ENCODE assay signal across 8 cellular contexts in genomic region chr6:144150673-144151009, GRCh38. TPM values are rescaled to one million over a fixed set of nuclear protein-coding genes. Genes with fewer than 3 reads are reported as not detected.
DNase-seq lines count a peak whose midpoint lies in the region; ATAC-seq, FAIRE-seq and TF ChIP-seq lines count a peak whose summit lies in the region.

No MANE protein-coding gene starts in this region.

- peak; percentile 57 for ATAC-seq in HepG2

- peaks cover 34% of the 10 kb centered on the region for H3K4me1 ChIP-seq in CD4-positive, alpha-beta memory T cell (ENCODE audit: insufficient read depth, low read length)
- H3K4me1 ChIP-seq in HepG2 (ENCODE audit: insufficient read depth, low read length), result peaks cover 9% of the 10 kb centered on the region

- no TSS peak for BruUV-seq in HepG2 (replicated peaks; lab: Mats Ljungman, UMichigan)

- peak overlapping the region; percentile 85 for H3K4me2 ChIP-seq in HepG2 (ENCODE audit: low read depth, low read length)

- intact Hi-C loops in CD4-positive, alpha-beta memory T cell (cut with micrococcal nuclease), result loop anchor here (1.0 to 2.0 kb wide), 6 partner anchors 46 to 332 kb away; partner anchors contain the start of gene SF3B5
- intact Hi-C loops in HepG2 (cut with micrococcal nuclease; ENCODE audit: unreplicated experiment), result loop anchor here (2.0 kb wide), 1 partner anchor 66 kb away; no protein-coding TSS in a partner anchor

- in situ Hi-C loops in HepG2 (cut with HindIII; ENCODE audit: extremely low pct_ligation_motif_present, low pct_unique_long_range_greater_than_20kb), result no loop called here

- no peak for TF ChIP-seq RAD21 in HepG2 (CRISPR knock-in tag; IDR thresholded peaks at IDR 0.05)

- H3K27me3 Mint-ChIP-seq in CD4-positive, alpha-beta memory T cell, result no peaks in the 10 kb centered on the region
- peaks cover 16% of the 10 kb centered on the region for H3K27me3 Mint-ChIP-seq in HFFc6 (ENCODE audit: insufficient read depth)
- H3K27me3 Mint-ChIP-seq in brain, result peaks cover 77% of the 10 kb centered on the region

- no peaks in the 10 kb centered on the region for H3K79me2 ChIP-seq in HepG2 (ENCODE audit: insufficient read depth, low read length)

- FAIRE-seq in HepG2 (lab: Jason Lieb, UNC), result no peak

- no peaks in the 10 kb centered on the region for H3K9me3 Mint-ChIP-seq in CD4-positive, alpha-beta memory T cell
- H3K9me3 Mint-ChIP-seq in HFFc6 (no peaks in the 10 kb centered on the region), brain (peaks cover 0 to 4% (median 3%) of the 10 kb centered on the region in 5 experiments)

- peak overlapping the region; percentile 85 to 98 (median 96) for H3K27ac Mint-ChIP-seq in CD4-positive, alpha-beta memory T cell
- H3K27ac Mint-ChIP-seq in HFFc6, result no peak overlapping the region
- no peak overlapping the region for H3K27ac Mint-ChIP-seq in brain

- H3K27ac ChIP-seq in CD4-positive, alpha-beta memory T cell (ENCODE audit: low read depth, low read length), result peak overlapping the region; percentile 80
- H3K27ac ChIP-seq in SK-N-MC (no peak overlapping the region), HepG2 (ENCODE audit: extremely low read length, insufficient read depth, low read length) (no peak overlapping the region)

- H4K20me1 ChIP-seq in HepG2 (ENCODE audit: insufficient read depth, low read length), result no peaks in the 10 kb centered on the region

- peak overlapping the region; percentile 95 to 97 (median 96) for H3K4me3 Mint-ChIP-seq in CD4-positive, alpha-beta memory T cell
- H3K4me3 Mint-ChIP-seq in HFFc6 (peak overlapping the region; percentile 85), brain (peak overlapping the region; percentile 86 to 89 (median 86))

- peak; percentile 67 for TF ChIP-seq CTCF in HFFc6 (IDR thresholded peaks at IDR 0.05)
- peak; percentile 9 to 68 for TF ChIP-seq CTCF in brain (conservative IDR thresholded peaks at IDR 0.05)
- TF ChIP-seq CTCF in HepG2 (CRISPR knock-in tag; IDR thresholded peaks at IDR 0.05), result no peak

- 2% methylated on average over 18 of the region's 18 CpGs for WGBS in HepG2 (ENCODE audit: low lambda C conversion rate)

- TF ChIP-seq EP300 in HepG2 (IDR thresholded peaks at IDR 0.05; ENCODE audit: low read depth in 2 of 2, low read length in 2 of 2) (no peak), HepG2 (CRISPR knock-in tag; IDR thresholded peaks at IDR 0.05; ENCODE audit: borderline replicate concordance) (no peak)

- peaks cover 12 to 13% of the 10 kb centered on the region in 2 donors for H3K36me3 Mint-ChIP-seq in CD4-positive, alpha-beta memory T cell
- no peaks in the 10 kb centered on the region for H3K36me3 Mint-ChIP-seq in HFFc6 (ENCODE audit: low read depth)
- H3K36me3 Mint-ChIP-seq in brain, result no peaks in the 10 kb centered on the region

- TF ChIP-seq POLR2A in HepG2 (IDR thresholded peaks at IDR 0.05; ENCODE audit: insufficient read depth in 1 of 2, low read depth in 2 of 2, low read length in 2 of 2), result no peak

- H3K9ac ChIP-seq in SK-N-MC (ENCODE audit: insufficient read length) (no peak overlapping the region), HepG2 (ENCODE audit: insufficient read depth, low read depth, low read length) (no peak overlapping the region)

- peaks cover 26 to 33% (median 29%) of the 10 kb centered on the region in 4 donors for H3K4me1 Mint-ChIP-seq in CD4-positive, alpha-beta memory T cell
- H3K4me1 Mint-ChIP-seq in HFFc6 (ENCODE audit: low read depth) (peaks cover 13% of the 10 kb centered on the region), brain (peaks cover 11% of the 10 kb centered on the region)

- peak overlapping the region; percentile 63 to 84 for H3K4me3 ChIP-seq in CD4-positive, alpha-beta memory T cell (ENCODE audit: low read length in 2 of 2)
- peak overlapping the region; percentile 77 for H3K4me3 ChIP-seq in SK-N-MC
- H3K4me3 ChIP-seq in HepG2 (replicated peaks in 1 of 3; ENCODE audit: insufficient read depth in 1 of 3, low read depth in 2 of 3, low read length in 3 of 3), result peak overlapping the region; percentile 60 to 77 (median 71)

- H2AFZ ChIP-seq in HepG2 (ENCODE audit: low read length), result no peak overlapping the region

- POLR2A ChIA-PET in CD4-positive, alpha-beta memory T cell (lab: Charles Lee; ENCODE audit: partially characterized antibody), result interaction anchor here (0.9 to 2.8 kb wide), 10 partner anchors 9 to 95 kb away, joined by 3 to 29 read pairs (median 5); partner anchors contain the start of gene SF3B5
- POLR2A ChIA-PET in HepG2 (lab: Yijun Ruan, JAX), result no interaction called here

- CTCF ChIA-PET in CD4-positive, alpha-beta memory T cell (lab: Charles Lee; ENCODE audit: partially characterized antibody), result interaction anchor here (0.5 to 1.5 kb wide), 4 partner anchors 14 to 725 kb away, joined by 3 to 6 read pairs (median 3); no protein-coding TSS in a partner anchor
- CTCF ChIA-PET in HepG2 (lab: Yijun Ruan, JAX; ENCODE audit: low intra/inter-chr PET ratio, low total read pairs), result no interaction called here

- DNase-seq in CD4-positive, alpha-beta memory T cell, result peak in 3 of 5 donors; percentile 49 to 52 (median 49)
- no peak for DNase-seq in HFFc6
- no peak for DNase-seq in SK-N-MC (ENCODE audit: low read depth, low spot score)
- DNase-seq in HepG2 (ENCODE audit: low spot score), result no peak
- peak; percentile 59 for DNase-seq in stimulated activated CD8-positive, alpha-beta memory T cell treated with anti-CD3 and anti-CD28 coated beads, Interleukin-4, amount 100 ng/mL, for 48 hours
- no peak for DNase-seq in SKM-1 treated with dmso at 0.1 percent for 144 hours (lab: John Stamatoyannopoulos, UW; ENCODE audit: unreplicated experiment)
- no peak for DNase-seq in midbrain (lab: John Stamatoyannopoulos, UW)

- H3K27me3 ChIP-seq in CD4-positive, alpha-beta memory T cell (ENCODE audit: insufficient read depth, low read length), result no peaks in the 10 kb centered on the region
- H3K27me3 ChIP-seq in HepG2 (ENCODE audit: control insufficient read depth in 1 of 2, insufficient read depth in 2 of 2, low read length in 2 of 2), result peaks cover 2 to 47% of the 10 kb centered on the region in 2 experiments; a peak in 4 of 5 replicates

- no peaks in the 10 kb centered on the region for H3K9me3 ChIP-seq in CD4-positive, alpha-beta memory T cell (ENCODE audit: control insufficient read depth in 1 of 2, low read length in 2 of 2)
- no peaks in the 10 kb centered on the region for H3K9me3 ChIP-seq in SK-N-MC (ENCODE audit: low read depth, low read length)
- no peaks in the 10 kb centered on the region for H3K9me3 ChIP-seq in HepG2 (ENCODE audit: low read length)

- no peaks in the 10 kb centered on the region for H3K36me3 ChIP-seq in CD4-positive, alpha-beta memory T cell (ENCODE audit: insufficient read depth, low read length)
- H3K36me3 ChIP-seq in SK-N-MC (ENCODE audit: insufficient read depth, low read length) (no peaks in the 10 kb centered on the region), HepG2 (replicated peaks in 1 of 2; ENCODE audit: control insufficient read depth in 1 of 2, insufficient read depth in 2 of 2, low read length in 2 of 2) (no peaks in the 10 kb centered on the region)

RNA-seq across cellular contexts. Expression of gene STX11, which starts 0.3 kb away (rescaled TPM):
- total RNA-seq in CD4-positive, alpha-beta memory T cell, result 1 to 10 TPM; 5.7 to 6.2 TPM
- 10 to 100 TPM in 1 of 2 donors, 1 to 10 TPM in 1; 9.5 to 11.0 TPM for polyA plus RNA-seq in CD4-positive, alpha-beta memory T cell
- total RNA-seq in HFFc6 (2021; fragmentation: NEBNext Ultra II Directional; extraction: Animal tissue kit (Norgen Biotek cat#: 25700)), result under 1 TPM; 0.30 to 0.53 (median 0.37) TPM
- polyA plus RNA-seq in brain (ENCODE audit: insufficient read depth, low read depth, low replicate concordance) (0.44 TPM), HepG2 (2011; rRNA removed) (0.03 and 0.07 TPM in 2 replicates)
- total RNA-seq in HepG2 (2016; rRNA removed; fragmentation: Illumina TruSeq; extraction: Trizol), result not detected in 2 replicates
- not detected in 2 replicates for total RNA-seq in HepG2 (2016; cell fraction: cytosol; rRNA removed; fragmentation: Illumina TruSeq; extraction: Trizol; ENCODE audit: low read depth)
- not detected in 2 replicates for total RNA-seq in HepG2 (2016; cell fraction: insoluble cytoplasmic fraction; rRNA removed; fragmentation: Illumina TruSeq; extraction: Trizol)
- not detected in 2 replicates for total RNA-seq in HepG2 (2016; cell fraction: membrane; rRNA removed; fragmentation: Illumina TruSeq; extraction: Trizol)
- not detected in 2 replicates for total RNA-seq in HepG2 (2016; cell fraction: nucleus; rRNA removed; fragmentation: Illumina TruSeq; extraction: Trizol)
- 0.04 TPM in 2 replicates for polyA plus RNA-seq in HepG2 (2011; cell fraction: cytosol; rRNA removed)
- polyA plus RNA-seq in HepG2 (2011; cell fraction: nucleus; rRNA removed), result 0.13 TPM in 1 of 2 replicates, not detected in the other
- 0.07 TPM in 1 of 2 replicates, not detected in the other for polyA plus RNA-seq in HepG2 (2012)
- polyA plus RNA-seq in HepG2 (2016; cell fraction: cytosol; fragmentation: Illumina TruSeq; extraction: Trizol; ENCODE audit: low read depth), result not detected in 2 replicates
- polyA plus RNA-seq in HepG2 (2016; cell fraction: insoluble cytoplasmic fraction; fragmentation: Illumina TruSeq; extraction: Trizol; ENCODE audit: low read depth), result not detected in 2 replicates
- not detected in 2 replicates for polyA plus RNA-seq in HepG2 (2016; cell fraction: membrane; fragmentation: Illumina TruSeq; extraction: Trizol; ENCODE audit: low read depth)
- not detected in 2 replicates for polyA plus RNA-seq in HepG2 (2016; cell fraction: nucleus; fragmentation: Illumina TruSeq; extraction: Trizol; ENCODE audit: insufficient read depth, low read depth)
- 1.4 TPM in 1 of 2 replicates, not detected in the other for polyA minus RNA-seq in HepG2 (2011; rRNA and poly(A)+ RNA removed; ENCODE audit: low replicate concordance)
- 0.44 TPM in 1 of 2 replicates, not detected in the other for polyA minus RNA-seq in HepG2 (2011; cell fraction: cytosol; rRNA and poly(A)+ RNA removed)
- not detected in 2 replicates for polyA minus RNA-seq in HepG2 (2011; cell fraction: nucleus; rRNA and poly(A)+ RNA removed)

RNA-seq across cellular contexts. Expression of gene SF3B5, which starts 55.3 kb away (rescaled TPM):
- total RNA-seq in CD4-positive, alpha-beta memory T cell, result 10 to 100 TPM; 87.2 to 91.7 TPM
- polyA plus RNA-seq in CD4-positive, alpha-beta memory T cell, result 100 to 1,000 TPM; 339 to 379 TPM
- total RNA-seq in HFFc6 (2021; fragmentation: NEBNext Ultra II Directional; extraction: Animal tissue kit (Norgen Biotek cat#: 25700)), result 100 to 1,000 TPM; 172 to 189 (median 177) TPM
- polyA plus RNA-seq in brain (ENCODE audit: insufficient read depth, low read depth, low replicate concordance), result 303 TPM
- total RNA-seq in HepG2 (2016; rRNA removed; fragmentation: Illumina TruSeq; extraction: Trizol), result 263 and 346 TPM in 2 replicates
- total RNA-seq in HepG2 (2016; cell fraction: cytosol; rRNA removed; fragmentation: Illumina TruSeq; extraction: Trizol; ENCODE audit: low read depth), result 104 and 124 TPM in 2 replicates
- total RNA-seq in HepG2 (2016; cell fraction: insoluble cytoplasmic fraction; rRNA removed; fragmentation: Illumina TruSeq; extraction: Trizol), result 265 and 405 TPM in 2 replicates
- total RNA-seq in HepG2 (2016; cell fraction: membrane; rRNA removed; fragmentation: Illumina TruSeq; extraction: Trizol), result 116 and 142 TPM in 2 replicates
- 87.5 and 103 TPM in 2 replicates for total RNA-seq in HepG2 (2016; cell fraction: nucleus; rRNA removed; fragmentation: Illumina TruSeq; extraction: Trizol)
- 292 and 294 TPM in 2 replicates for polyA plus RNA-seq in HepG2 (2011; rRNA removed)
- polyA plus RNA-seq in HepG2 (2011; cell fraction: cytosol; rRNA removed), result 334 and 504 TPM in 2 replicates
- 112 and 124 TPM in 2 replicates for polyA plus RNA-seq in HepG2 (2011; cell fraction: nucleus; rRNA removed)
- 110 and 133 TPM in 2 replicates for polyA plus RNA-seq in HepG2 (2012)
- polyA plus RNA-seq in HepG2 (2016; cell fraction: cytosol; fragmentation: Illumina TruSeq; extraction: Trizol; ENCODE audit: low read depth), result 115 and 146 TPM in 2 replicates
- 417 and 449 TPM in 2 replicates for polyA plus RNA-seq in HepG2 (2016; cell fraction: insoluble cytoplasmic fraction; fragmentation: Illumina TruSeq; extraction: Trizol; ENCODE audit: low read depth)
- 111 and 138 TPM in 2 replicates for polyA plus RNA-seq in HepG2 (2016; cell fraction: membrane; fragmentation: Illumina TruSeq; extraction: Trizol; ENCODE audit: low read depth)
- polyA plus RNA-seq in HepG2 (2016; cell fraction: nucleus; fragmentation: Illumina TruSeq; extraction: Trizol; ENCODE audit: insufficient read depth, low read depth), result 162 and 180 TPM in 2 replicates
- 275 and 292 TPM in 2 replicates for polyA minus RNA-seq in HepG2 (2011; rRNA and poly(A)+ RNA removed; ENCODE audit: low replicate concordance)
- polyA minus RNA-seq in HepG2 (2011; cell fraction: cytosol; rRNA and poly(A)+ RNA removed), result 65.1 and 84.0 TPM in 2 replicates
- 34.2 and 34.9 TPM in 2 replicates for polyA minus RNA-seq in HepG2 (2011; cell fraction: nucleus; rRNA and poly(A)+ RNA removed)

Comparison
In these comparisons a context has a peak if more than half of its experiments do, and no peak if none do; other contexts are left out.
1. DNase-seq: peak in CD4-positive, alpha-beta memory T cell (3 of 5) and stimulated activated CD8-positive, alpha-beta memory T cell treated with anti-CD3 and anti-CD28 coated beads, Interleukin-4, amount 100 ng/mL, for 48 hours (single experiment); none in HFFc6 (single experiment), SK-N-MC (single experiment), HepG2 (single experiment), SKM-1 treated with dmso at 0.1 percent for 144 hours (single experiment) and midbrain (single experiment).
2. H3K27ac Mint-ChIP-seq: peak in CD4-positive, alpha-beta memory T cell (7 of 7); none in HFFc6 (single experiment) and brain (0 of 5).
3. Peak in every context shown above with its lines, with median percentiles within 50 percentile points of each other: H3K4me3 ChIP-seq and H3K4me3 Mint-ChIP-seq.